ENCODE assay signal across 8 cellular contexts in the genomic region with DNA sequence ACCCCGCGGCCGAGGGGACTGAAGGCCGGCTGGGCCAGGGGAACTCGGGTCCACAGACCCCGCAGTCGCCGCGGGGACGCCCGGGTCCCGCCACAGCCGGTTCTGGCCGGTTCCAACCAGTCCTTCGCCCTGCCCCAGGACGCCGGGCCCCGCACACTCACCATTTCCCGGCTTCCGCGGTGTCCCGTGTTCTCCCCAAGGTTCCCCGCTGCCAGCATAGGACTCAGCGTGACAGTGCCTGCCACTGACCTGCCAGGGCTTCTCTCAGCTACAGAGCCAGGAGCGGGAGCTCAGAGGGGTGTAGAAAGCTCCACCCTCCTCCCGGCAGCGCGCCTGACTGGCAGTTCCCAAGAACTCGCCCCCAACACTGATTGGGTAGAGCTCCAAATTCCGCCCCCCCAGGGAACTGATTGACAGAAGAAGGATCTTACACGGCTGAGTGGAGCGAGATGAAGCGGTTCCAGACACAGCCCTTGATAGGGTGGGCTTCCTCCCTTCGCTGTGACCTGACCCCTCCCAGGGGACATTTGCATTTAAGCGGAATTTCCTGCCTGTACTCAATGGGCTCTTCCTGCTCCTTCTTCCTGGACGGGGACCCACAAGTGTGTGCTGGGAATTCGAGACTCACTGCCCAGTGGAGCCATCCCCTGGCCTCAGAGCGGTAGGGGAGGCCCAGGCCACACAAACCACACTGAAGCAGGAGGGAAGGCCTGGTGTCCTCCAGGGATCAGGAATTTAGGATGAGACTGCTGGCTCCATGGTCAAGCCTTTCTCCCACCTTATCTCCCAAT. TPM values are rescaled to one million over a fixed set of nuclear protein-coding genes. Genes with fewer than 3 reads are reported as not detected.
DNase-seq lines count a peak whose midpoint lies in the region; ATAC-seq lines count a peak whose summit lies in the region.

TSS of gene ZNF442 (minus strand) at position 312 of the 791 bp plus-strand sequence. CDS start 2,052 bp downstream, outside the sequence.

- H3K4me3 Mint-ChIP-seq in IgD-negative memory B cell, result peak within 1 kb of the TSS; percentile 87 to 100 (median 98)
- peak within 1 kb of the TSS; percentile 98 for H3K4me3 Mint-ChIP-seq in activated naive CD4-positive, alpha-beta T cell treated with anti-CD3 and anti-CD28 coated beads, Interleukin-2, amount 50 U/mL, for 24 hours

- ATAC-seq in GM21526 (IDR thresholded peaks at IDR 0.05; ENCODE audit: low FRiP score, unreplicated experiment), result peak; percentile 94

- no peaks in the 10 kb centered on the region for H3K9me3 ChIP-seq in SK-N-MC (ENCODE audit: low read depth, low read length)

- no peak within 1 kb of the TSS for H3K27ac ChIP-seq in SK-N-MC

- peak within 1 kb of the TSS; percentile 29 to 87 (median 63) for H3K27ac Mint-ChIP-seq in IgD-negative memory B cell
- peak within 1 kb of the TSS; percentile 68 for H3K27ac Mint-ChIP-seq in activated naive CD4-positive, alpha-beta T cell treated with anti-CD3 and anti-CD28 coated beads, Interleukin-2, amount 50 U/mL, for 24 hours

- no peaks in the 10 kb centered on the region for H3K27me3 Mint-ChIP-seq in IgD-negative memory B cell
- H3K27me3 Mint-ChIP-seq in activated naive CD4-positive, alpha-beta T cell treated with anti-CD3 and anti-CD28 coated beads, Interleukin-2, amount 50 U/mL, for 24 hours, result no peaks in the 10 kb centered on the region

- H3K36me3 Mint-ChIP-seq in IgD-negative memory B cell, result peaks cover 2% of the 10 kb centered on the region
- H3K36me3 Mint-ChIP-seq in activated naive CD4-positive, alpha-beta T cell treated with anti-CD3 and anti-CD28 coated beads, Interleukin-2, amount 50 U/mL, for 24 hours, result no peaks in the 10 kb centered on the region

- H3K9me3 Mint-ChIP-seq in IgD-negative memory B cell, result no peaks in the 10 kb centered on the region
- H3K9me3 Mint-ChIP-seq in activated naive CD4-positive, alpha-beta T cell treated with anti-CD3 and anti-CD28 coated beads, Interleukin-2, amount 50 U/mL, for 24 hours, result no peaks in the 10 kb centered on the region

- DNase-seq in DMS114 treated with DMSO at 0.1 percent for 48 hours (lab: John Stamatoyannopoulos, UW; ENCODE audit: unreplicated experiment), result peak; percentile 85
- no peak for DNase-seq in SK-N-MC (ENCODE audit: low read depth, low spot score)
- peak; percentile 97 for DNase-seq in globus pallidus (ENCODE audit: low spot score)
- peak; percentile 82 for DNase-seq in non-pigmented ciliary epithelial cell (ENCODE audit: low read depth)
- DNase-seq in superior temporal gyrus (ENCODE audit: extremely low spot score), result peak; percentile 97

- no peak within 1 kb of the TSS for H3K9ac ChIP-seq in SK-N-MC (ENCODE audit: insufficient read length)

- H3K4me3 ChIP-seq in SK-N-MC, result 0 out of 2 replicates have a peak within 1 kb of the TSS, but pooled peaks have one; percentile 1

- H3K4me1 Mint-ChIP-seq in IgD-negative memory B cell, result peaks cover 9 to 18% (median 15%) of the 10 kb centered on the region in 3 donors
- peaks cover 22% of the 10 kb centered on the region for H3K4me1 Mint-ChIP-seq in activated naive CD4-positive, alpha-beta T cell treated with anti-CD3 and anti-CD28 coated beads, Interleukin-2, amount 50 U/mL, for 24 hours

- no peaks in the 10 kb centered on the region for H3K36me3 ChIP-seq in SK-N-MC (ENCODE audit: insufficient read depth, low read length)

RNA-seq across cellular contexts. Expression of gene ZNF442, which starts in this region (rescaled TPM):
- polyA plus RNA-seq in IgD-negative memory B cell, result 2.3 TPM
